ENCODE assay signal across 24 cellular contexts in the genomic region with DNA sequence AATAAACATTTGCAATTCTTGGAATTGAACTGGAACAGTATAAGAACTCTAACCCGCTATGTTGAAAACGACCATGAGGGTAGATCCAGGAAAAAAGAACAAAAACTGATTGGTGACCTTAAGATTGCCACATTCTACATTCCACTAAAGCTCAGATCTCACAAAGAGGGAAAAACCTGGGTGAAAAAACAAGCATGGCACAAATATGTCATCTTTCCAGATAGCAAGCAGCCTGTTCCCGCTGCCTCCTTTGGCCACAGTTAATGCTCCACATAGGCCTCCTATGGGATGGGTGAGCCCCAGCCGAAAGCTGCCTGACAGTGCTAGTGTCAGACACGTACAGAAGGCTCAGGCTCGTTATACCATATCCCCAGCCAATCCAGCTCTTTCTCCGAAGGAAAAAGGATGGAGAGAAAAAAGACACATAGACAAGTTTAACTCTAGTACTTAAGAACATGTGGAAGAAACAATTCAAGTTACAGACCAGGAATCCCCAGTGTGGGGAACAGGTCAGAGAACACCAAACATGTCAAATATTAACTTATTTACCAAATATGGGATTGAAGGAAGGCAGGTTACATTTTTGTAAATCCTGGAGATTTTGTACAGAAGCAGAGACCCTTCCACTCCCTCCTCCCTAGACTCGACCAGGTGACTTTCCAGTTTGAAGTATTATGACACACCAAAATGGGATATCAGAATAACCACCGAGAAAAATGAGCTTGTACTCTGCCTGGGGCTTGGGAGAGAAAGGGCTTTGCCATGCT. TPM values are rescaled to one million over a fixed set of nuclear protein-coding genes. Genes with fewer than 3 reads are reported as not detected.
DNase-seq lines count a peak whose midpoint lies in the region; ATAC-seq, FAIRE-seq and TF ChIP-seq lines count a peak whose summit lies in the region.
"Had no signal": no experiment of that assay in that cellular context is flagged by ENCODE, and none has a peak within 500 bp of the region (broad histone marks: within the 10 kb centered on the region; RNA-seq: fewer than 3 reads in every experiment).

No MANE protein-coding gene starts in this region.

- H3K27me3 ChIP-seq in cardiac muscle cell: no peaks in the 10 kb centered on the region
- H3K27me3 ChIP-seq in heart right ventricle: no peaks in the 10 kb centered on the region
- H3K27me3 ChIP-seq in HepG2 (ENCODE audit: control insufficient read depth in 1 of 2, insufficient read depth in 2 of 2, low read length in 2 of 2): no peaks in the 10 kb centered on the region
- H3K27me3 ChIP-seq: MG63, right lobe of liver, stomach, transverse colon had no signal

- no peaks in the 10 kb centered on the region for H3K27me3 Mint-ChIP-seq in activated CD8-positive, alpha-beta T cell treated with anti-CD3 and anti-CD28 coated beads, Interleukin-2, amount 10 ng/mL, durations not matched to agents 7 days and 5 days (ENCODE audit: low read depth)
- H3K27me3 Mint-ChIP-seq: activated B cell treated with CpG ODN at 0.5 μM for 24 hours; CD4-positive, alpha-beta memory T cell had no signal

- peaks cover 3% of the 10 kb centered on the region for H3K4me1 Mint-ChIP-seq in stimulated activated effector memory CD8-positive, alpha-beta T cell treated with anti-CD3 and anti-CD28 coated beads, Interleukin-12 subunit alpha, Interleukin-12 subunit beta, amount 100 ng/mL, for 72 hours
- no peaks in the 10 kb centered on the region for H3K4me1 Mint-ChIP-seq in activated CD8-positive, alpha-beta T cell treated with anti-CD3 and anti-CD28 coated beads, Interleukin-2, amount 10 ng/mL, durations not matched to agents 7 days and 5 days (ENCODE audit: low read depth)
- H3K4me1 Mint-ChIP-seq: activated B cell treated with CpG ODN at 0.5 μM for 24 hours; CD4-positive, alpha-beta memory T cell had no signal

- no peak overlapping the region for H3K4me3 Mint-ChIP-seq in stimulated activated effector memory CD8-positive, alpha-beta T cell treated with anti-CD3 and anti-CD28 coated beads, Interleukin-12 subunit alpha, Interleukin-12 subunit beta, amount 100 ng/mL, for 72 hours
- H3K4me3 Mint-ChIP-seq in activated CD8-positive, alpha-beta T cell treated with anti-CD3 and anti-CD28 coated beads, Interleukin-2, amount 10 ng/mL, durations not matched to agents 7 days and 5 days: no peak overlapping the region
- H3K4me3 Mint-ChIP-seq: activated B cell treated with CpG ODN at 0.5 μM for 24 hours; activated T-cell treated with anti-CD3 and anti-CD28 coated beads, Interleukin-2, amount 50 U/mL, for 4 hours; CD4-positive, alpha-beta memory T cell had no signal

- peak overlapping the region; percentile 75 for H3K27ac ChIP-seq in cardiac muscle cell
- H3K27ac ChIP-seq in heart right ventricle: no peak overlapping the region
- 0 out of 2 replicates have a peak overlapping the region, but pooled peaks have one; percentile 54 for H3K27ac ChIP-seq in VCaP
- H3K27ac ChIP-seq in HepG2 (ENCODE audit: extremely low read length, insufficient read depth, low read length): no peak overlapping the region
- H3K27ac ChIP-seq: right lobe of liver, transverse colon had no signal

- H4K20me1 ChIP-seq in HepG2 (ENCODE audit: insufficient read depth, low read length): no peaks in the 10 kb centered on the region

- TF ChIP-seq POLR2A in HepG2 (IDR thresholded peaks at IDR 0.05; ENCODE audit: insufficient read depth in 1 of 2, low read depth in 2 of 2, low read length in 2 of 2): no peak

- no peak for ATAC-seq in heart right ventricle
- peak; percentile 38; the same call in 2 of the 3 replicates for ATAC-seq in HepG2
- ATAC-seq in stimulated activated effector memory CD8-positive, alpha-beta T cell treated with anti-CD3 and anti-CD28 coated beads, Interleukin-12 subunit alpha, Interleukin-12 subunit beta, amount 100 ng/mL, for 72 hours: no peak
- no peak for ATAC-seq in activated CD8-positive, alpha-beta T cell treated with anti-CD3 and anti-CD28 coated beads, Interleukin-2, amount 10 ng/mL, durations not matched to agents 7 days and 5 days
- ATAC-seq: activated naive CD4-positive, alpha-beta T cell treated with anti-CD3 and anti-CD28 coated beads, Interleukin-2, amount 50 U/mL, for 72 hours; activated T-cell treated with anti-CD3 and anti-CD28 coated beads, Interleukin-2, amount 50 U/mL, for 4 hours had no signal

- no peak overlapping the region for H2AFZ ChIP-seq in HepG2 (ENCODE audit: low read length)

- no peak for TF ChIP-seq CTCF in cardiac muscle cell (IDR thresholded peaks at IDR 0.05; ENCODE audit: low read depth, low read length)
- no peak for TF ChIP-seq CTCF in heart right ventricle (IDR thresholded peaks at IDR 0.05)
- no peak for TF ChIP-seq CTCF in VCaP (conservative IDR thresholded peaks at IDR 0.05)
- TF ChIP-seq CTCF in HepG2 (CRISPR knock-in tag; IDR thresholded peaks at IDR 0.05): no peak

- no peaks in the 10 kb centered on the region for H3K79me2 ChIP-seq in HepG2 (ENCODE audit: insufficient read depth, low read length)

- TSS peak; percentile 31 for BruUV-seq in HepG2 (replicated peaks; lab: Mats Ljungman, UMichigan)

- in situ Hi-C loops in HepG2 (cut with HindIII; ENCODE audit: extremely low pct_ligation_motif_present, low pct_unique_long_range_greater_than_20kb): no loop called here

- no peaks in the 10 kb centered on the region for H3K9me3 ChIP-seq in cardiac muscle cell (ENCODE audit: low read depth)
- H3K9me3 ChIP-seq in heart right ventricle: no peaks in the 10 kb centered on the region
- no peaks in the 10 kb centered on the region for H3K9me3 ChIP-seq in HepG2 (ENCODE audit: low read length)
- H3K9me3 ChIP-seq: MG63, right lobe of liver, stomach, transverse colon had no signal

- no peak overlapping the region for H3K9ac ChIP-seq in HepG2 (ENCODE audit: insufficient read depth, low read depth, low read length)

- TF ChIP-seq EP300 in HepG2 (IDR thresholded peaks at IDR 0.05; ENCODE audit: low read depth in 2 of 2, low read length in 2 of 2) (no peak), HepG2 (CRISPR knock-in tag; IDR thresholded peaks at IDR 0.05; ENCODE audit: borderline replicate concordance) (no peak)

- H3K9me3 Mint-ChIP-seq in stimulated activated effector memory CD8-positive, alpha-beta T cell treated with anti-CD3 and anti-CD28 coated beads, Interleukin-12 subunit alpha, Interleukin-12 subunit beta, amount 100 ng/mL, for 72 hours: no peaks in the 10 kb centered on the region
- H3K9me3 Mint-ChIP-seq in activated CD8-positive, alpha-beta T cell treated with anti-CD3 and anti-CD28 coated beads, Interleukin-2, amount 10 ng/mL, durations not matched to agents 7 days and 5 days (ENCODE audit: insufficient read depth): no peaks in the 10 kb centered on the region
- H3K9me3 Mint-ChIP-seq: activated B cell treated with CpG ODN at 0.5 μM for 24 hours; activated naive CD4-positive, alpha-beta T cell treated with anti-CD3 and anti-CD28 coated beads, Interleukin-2, amount 50 U/mL, for 72 hours; activated T-cell treated with anti-CD3 and anti-CD28 coated beads, Interleukin-2, amount 50 U/mL, for 4 hours; CD4-positive, alpha-beta memory T cell had no signal

- no peak for FAIRE-seq in HepG2 (lab: Jason Lieb, UNC)
- FAIRE-seq: H1 had no signal

- DNase-seq in cardiac muscle cell (ENCODE audit: low read depth in 1 of 2, low spot score in 1 of 2) (no peak), heart right ventricle (no peak), HepG2 (ENCODE audit: low spot score) (no peak), A172 (ENCODE audit: low spot score) (no peak)
- no peak for DNase-seq in stimulated activated effector memory CD8-positive, alpha-beta T cell treated with anti-CD3 and anti-CD28 coated beads, Interleukin-12 subunit alpha, Interleukin-12 subunit beta, amount 100 ng/mL, for 72 hours (ENCODE audit: low spot score in 2 of 2)
- DNase-seq in activated CD8-positive, alpha-beta T cell treated with anti-CD3 and anti-CD28 coated beads, Interleukin-2, amount 10 ng/mL, durations not matched to agents 7 days and 5 days: no peak
- no peak for DNase-seq in activated CD8-positive, alpha-beta memory T cell treated with anti-CD3 and anti-CD28 coated beads for 24 hours
- DNase-seq: activated B cell treated with CpG ODN at 0.5 μM for 24 hours; activated T-cell treated with anti-CD3 and anti-CD28 coated beads, Interleukin-2, amount 50 U/mL, for 4 hours; CD4-positive, alpha-beta memory T cell; DMS 273 treated with DMSO at 0.1 percent for 48 hours; glutamatergic neuron; KBM-7; MG63; NCI-H2081; NCI-H774; posterior cingulate gyrus; right lobe of liver; stomach; T-helper 9 cell; transverse colon had no signal

- peak overlapping the region; percentile 78 for H3K27ac Mint-ChIP-seq in stimulated activated effector memory CD8-positive, alpha-beta T cell treated with anti-CD3 and anti-CD28 coated beads, Interleukin-12 subunit alpha, Interleukin-12 subunit beta, amount 100 ng/mL, for 72 hours
- H3K27ac Mint-ChIP-seq in activated CD8-positive, alpha-beta T cell treated with anti-CD3 and anti-CD28 coated beads, Interleukin-2, amount 10 ng/mL, durations not matched to agents 7 days and 5 days: no peak overlapping the region
- H3K27ac Mint-ChIP-seq: activated B cell treated with CpG ODN at 0.5 μM for 24 hours had no signal

- CTCF ChIA-PET in HepG2 (lab: Yijun Ruan, JAX; ENCODE audit: low intra/inter-chr PET ratio, low total read pairs): no interaction called here
- CTCF ChIA-PET in activated CD8-positive, alpha-beta T cell treated with anti-CD3 and anti-CD28 coated beads, Interleukin-2, amount 10 ng/mL, durations not matched to agents 7 days and 5 days (lab: Charles Lee): interaction anchor here (0.9 to 1.3 kb wide), 3 partner anchors 16 to 278 kb away, joined by 3 to 4 read pairs (median 3); no protein-coding TSS in a partner anchor

- no peak overlapping the region for H3K4me3 ChIP-seq in cardiac muscle cell
- H3K4me3 ChIP-seq in heart right ventricle: no peak overlapping the region
- H3K4me3 ChIP-seq in HepG2 (replicated peaks in 1 of 3; ENCODE audit: insufficient read depth in 1 of 3, low read depth in 2 of 3, low read length in 3 of 3): no peak overlapping the region
- H3K4me3 ChIP-seq: MG63, right lobe of liver, stomach, transverse colon had no signal

- POLR2A ChIA-PET in HepG2 (lab: Yijun Ruan, JAX): interaction anchor here (1.1 to 3.7 kb wide), 2 partner anchors 21 to 36 kb away, joined by 5 to 17 read pairs; partner anchors contain the start of genes CSRNP2 and SLC11A2
- POLR2A ChIA-PET in activated CD8-positive, alpha-beta T cell treated with anti-CD3 and anti-CD28 coated beads, Interleukin-2, amount 10 ng/mL, durations not matched to agents 7 days and 5 days (lab: Charles Lee): interaction anchor here (1.2 kb wide), 1 partner anchor 14 kb away, joined by 3 read pairs; no protein-coding TSS in a partner anchor

- WGBS in heart right ventricle, 2 donors: 79 to 85% methylated on average over 9 of the region's 9 CpGs
- 83% methylated on average over 9 of the region's 9 CpGs for WGBS in HepG2 (ENCODE audit: low lambda C conversion rate)

- no peak for TF ChIP-seq RAD21 in HepG2 (CRISPR knock-in tag; IDR thresholded peaks at IDR 0.05)

- intact Hi-C loops in heart right ventricle (cut with DNase I): no loop called here
- intact Hi-C loops in HepG2 (cut with micrococcal nuclease; ENCODE audit: unreplicated experiment): no loop called here

- H3K4me1 ChIP-seq in cardiac muscle cell (ENCODE audit: low read depth): no peaks in the 10 kb centered on the region
- H3K4me1 ChIP-seq in heart right ventricle: no peaks in the 10 kb centered on the region
- peaks cover 36% of the 10 kb centered on the region for H3K4me1 ChIP-seq in HepG2 (ENCODE audit: insufficient read depth, low read length)
- H3K4me1 ChIP-seq: transverse colon had no signal

- peaks cover 53% of the 10 kb centered on the region for H3K36me3 ChIP-seq in cardiac muscle cell
- peaks cover 4 to 100% (median 65%) of the 10 kb centered on the region in 9 donors for H3K36me3 ChIP-seq in heart right ventricle
- peaks cover 15 to 58% of the 10 kb centered on the region in 2 experiments for H3K36me3 ChIP-seq in HepG2 (replicated peaks in 1 of 2; ENCODE audit: control insufficient read depth in 1 of 2, insufficient read depth in 2 of 2, low read length in 2 of 2)

- H3K36me3 Mint-ChIP-seq in stimulated activated effector memory CD8-positive, alpha-beta T cell treated with anti-CD3 and anti-CD28 coated beads, Interleukin-12 subunit alpha, Interleukin-12 subunit beta, amount 100 ng/mL, for 72 hours: peaks cover 98% of the 10 kb centered on the region
- H3K36me3 Mint-ChIP-seq in activated CD8-positive, alpha-beta T cell treated with anti-CD3 and anti-CD28 coated beads, Interleukin-2, amount 10 ng/mL, durations not matched to agents 7 days and 5 days (ENCODE audit: low read depth): peaks cover 56% of the 10 kb centered on the region

- H3K4me2 ChIP-seq in HepG2 (ENCODE audit: low read depth, low read length): no peak overlapping the region

RNA-seq across cellular contexts. Expression of gene LETMD1, which starts 14.7 kb away (rescaled TPM):
- total RNA-seq in cardiac muscle cell (30.3 and 47.3 TPM in 2 replicates), heart right ventricle (10 to 100 TPM; 17.3 to 27.3 (median 22.3) TPM), HepG2 (2016; rRNA removed; fragmentation: Illumina TruSeq; extraction: Trizol) (31.3 and 43.3 TPM in 2 replicates)
- polyA plus RNA-seq in cardiac muscle cell (23.5 and 33.5 TPM in 2 replicates), heart right ventricle (10 to 100 TPM; 22.7 to 25.8 TPM), HepG2 (2011; rRNA removed) (81.5 and 87.7 TPM in 2 replicates)
- 38.9 and 41.9 TPM in 2 replicates for total RNA-seq in HepG2 (2016; cell fraction: cytosol; rRNA removed; fragmentation: Illumina TruSeq; extraction: Trizol; ENCODE audit: low read depth)
- total RNA-seq in HepG2 (2016; cell fraction: insoluble cytoplasmic fraction; rRNA removed; fragmentation: Illumina TruSeq; extraction: Trizol): 30.1 and 43.5 TPM in 2 replicates
- 40.9 and 47.5 TPM in 2 replicates for total RNA-seq in HepG2 (2016; cell fraction: membrane; rRNA removed; fragmentation: Illumina TruSeq; extraction: Trizol)
- 60.1 and 72.7 TPM in 2 replicates for total RNA-seq in HepG2 (2016; cell fraction: nucleus; rRNA removed; fragmentation: Illumina TruSeq; extraction: Trizol)
- 67.1 and 81.9 TPM in 2 replicates for polyA plus RNA-seq in HepG2 (2011; cell fraction: cytosol; rRNA removed)
- polyA plus RNA-seq in HepG2 (2011; cell fraction: nucleus; rRNA removed): 87.7 and 105 TPM in 2 replicates
- polyA plus RNA-seq in HepG2 (2012): 69.6 and 72.9 TPM in 2 replicates
- 16.7 and 17.0 TPM in 2 replicates for polyA plus RNA-seq in HepG2 (2016; cell fraction: cytosol; fragmentation: Illumina TruSeq; extraction: Trizol; ENCODE audit: low read depth)
- polyA plus RNA-seq in HepG2 (2016; cell fraction: insoluble cytoplasmic fraction; fragmentation: Illumina TruSeq; extraction: Trizol; ENCODE audit: low read depth): 35.1 and 35.4 TPM in 2 replicates
- 34.3 and 34.9 TPM in 2 replicates for polyA plus RNA-seq in HepG2 (2016; cell fraction: membrane; fragmentation: Illumina TruSeq; extraction: Trizol; ENCODE audit: low read depth)
- polyA plus RNA-seq in HepG2 (2016; cell fraction: nucleus; fragmentation: Illumina TruSeq; extraction: Trizol; ENCODE audit: insufficient read depth, low read depth): 140 and 146 TPM in 2 replicates
- polyA minus RNA-seq in HepG2 (2011; rRNA and poly(A)+ RNA removed; ENCODE audit: low replicate concordance): 91.2 and 186 TPM in 2 replicates
- polyA minus RNA-seq in HepG2 (2011; cell fraction: cytosol; rRNA and poly(A)+ RNA removed): 27.8 and 37.3 TPM in 2 replicates
- polyA minus RNA-seq in HepG2 (2011; cell fraction: nucleus; rRNA and poly(A)+ RNA removed): 53.9 and 66.5 TPM in 2 replicates
- total RNA-seq in activated CD8-positive, alpha-beta T cell treated with anti-CD3 and anti-CD28 coated beads, Interleukin-2, amount 10 ng/mL, durations not matched to agents 7 days and 5 days: 10 to 100 TPM; 60.1 to 69.7 TPM
- 21.9 and 23.7 TPM in 2 replicates for total RNA-seq in A172 (2014; rRNA removed; shearing (Covaris generic))

RNA-seq across cellular contexts. Expression of gene CSRNP2, which starts 20.6 kb away (rescaled TPM):
- total RNA-seq in cardiac muscle cell (19.0 and 21.1 TPM in 2 replicates), heart right ventricle (10 to 100 TPM; 13.7 to 25.3 (median 16.1) TPM), HepG2 (2016; rRNA removed; fragmentation: Illumina TruSeq; extraction: Trizol) (4.8 and 5.4 TPM in 2 replicates)
- polyA plus RNA-seq in cardiac muscle cell (16.9 and 22.5 TPM in 2 replicates), heart right ventricle (10 to 100 TPM in 1 of 2 donors, 1 to 10 TPM in 1; 7.7 to 12.9 TPM), HepG2 (2011; rRNA removed) (7.3 and 7.5 TPM in 2 replicates)
- 2.2 and 2.5 TPM in 2 replicates for total RNA-seq in HepG2 (2016; cell fraction: cytosol; rRNA removed; fragmentation: Illumina TruSeq; extraction: Trizol; ENCODE audit: low read depth)
- total RNA-seq in HepG2 (2016; cell fraction: insoluble cytoplasmic fraction; rRNA removed; fragmentation: Illumina TruSeq; extraction: Trizol): 4.9 and 5.0 TPM in 2 replicates
- total RNA-seq in HepG2 (2016; cell fraction: membrane; rRNA removed; fragmentation: Illumina TruSeq; extraction: Trizol): 4.9 and 5.0 TPM in 2 replicates
- total RNA-seq in HepG2 (2016; cell fraction: nucleus; rRNA removed; fragmentation: Illumina TruSeq; extraction: Trizol): 4.3 and 4.8 TPM in 2 replicates
- polyA plus RNA-seq in HepG2 (2011; cell fraction: cytosol; rRNA removed): 4.0 and 5.0 TPM in 2 replicates
- 6.5 and 9.9 TPM in 2 replicates for polyA plus RNA-seq in HepG2 (2011; cell fraction: nucleus; rRNA removed)
- 4.8 and 6.4 TPM in 2 replicates for polyA plus RNA-seq in HepG2 (2012)
- 0.69 and 1.1 TPM in 2 replicates for polyA plus RNA-seq in HepG2 (2016; cell fraction: cytosol; fragmentation: Illumina TruSeq; extraction: Trizol; ENCODE audit: low read depth)
- 5.5 TPM in 2 replicates for polyA plus RNA-seq in HepG2 (2016; cell fraction: insoluble cytoplasmic fraction; fragmentation: Illumina TruSeq; extraction: Trizol; ENCODE audit: low read depth)
- 2.9 and 3.9 TPM in 2 replicates for polyA plus RNA-seq in HepG2 (2016; cell fraction: membrane; fragmentation: Illumina TruSeq; extraction: Trizol; ENCODE audit: low read depth)
- polyA plus RNA-seq in HepG2 (2016; cell fraction: nucleus; fragmentation: Illumina TruSeq; extraction: Trizol; ENCODE audit: insufficient read depth, low read depth): 12.1 and 14.0 TPM in 2 replicates
- 8.0 and 14.3 TPM in 2 replicates for polyA minus RNA-seq in HepG2 (2011; rRNA and poly(A)+ RNA removed; ENCODE audit: low replicate concordance)
- polyA minus RNA-seq in HepG2 (2011; cell fraction: cytosol; rRNA and poly(A)+ RNA removed): 4.0 and 7.0 TPM in 2 replicates
- 7.2 and 7.6 TPM in 2 replicates for polyA minus RNA-seq in HepG2 (2011; cell fraction: nucleus; rRNA and poly(A)+ RNA removed)
- total RNA-seq in activated CD8-positive, alpha-beta T cell treated with anti-CD3 and anti-CD28 coated beads, Interleukin-2, amount 10 ng/mL, durations not matched to agents 7 days and 5 days: 10 to 100 TPM; 13.4 to 13.7 TPM
- total RNA-seq in A172 (2014; rRNA removed; shearing (Covaris generic)): 18.4 and 32.3 TPM in 2 replicates

RNA-seq across cellular contexts. Expression of gene SLC11A2, which starts 36.6 kb away (rescaled TPM):
- total RNA-seq in cardiac muscle cell: 26.9 and 30.5 TPM in 2 replicates
- 33.3 and 41.3 TPM in 2 replicates for polyA plus RNA-seq in cardiac muscle cell
- total RNA-seq in heart right ventricle: 10 to 100 TPM; 17.3 to 31.3 (median 22.8) TPM
- polyA plus RNA-seq in heart right ventricle: 10 to 100 TPM; 10.7 to 12.0 TPM
- 46.0 and 71.7 TPM in 2 replicates for total RNA-seq in HepG2 (2016; rRNA removed; fragmentation: Illumina TruSeq; extraction: Trizol)
- 12.8 and 15.2 TPM in 2 replicates for total RNA-seq in HepG2 (2016; cell fraction: cytosol; rRNA removed; fragmentation: Illumina TruSeq; extraction: Trizol; ENCODE audit: low read depth)
- 46.0 and 72.7 TPM in 2 replicates for total RNA-seq in HepG2 (2016; cell fraction: insoluble cytoplasmic fraction; rRNA removed; fragmentation: Illumina TruSeq; extraction: Trizol)
- total RNA-seq in HepG2 (2016; cell fraction: membrane; rRNA removed; fragmentation: Illumina TruSeq; extraction: Trizol): 27.2 and 30.1 TPM in 2 replicates
- total RNA-seq in HepG2 (2016; cell fraction: nucleus; rRNA removed; fragmentation: Illumina TruSeq; extraction: Trizol): 88.4 and 99.6 TPM in 2 replicates
- polyA plus RNA-seq in HepG2 (2011; rRNA removed): 69.0 and 77.0 TPM in 2 replicates
- polyA plus RNA-seq in HepG2 (2011; cell fraction: cytosol; rRNA removed): 49.4 and 74.9 TPM in 2 replicates
- 104 and 109 TPM in 2 replicates for polyA plus RNA-seq in HepG2 (2011; cell fraction: nucleus; rRNA removed)
- polyA plus RNA-seq in HepG2 (2012): 45.2 and 67.1 TPM in 2 replicates
- polyA plus RNA-seq in HepG2 (2016; cell fraction: cytosol; fragmentation: Illumina TruSeq; extraction: Trizol; ENCODE audit: low read depth): 4.6 and 4.8 TPM in 2 replicates
- polyA plus RNA-seq in HepG2 (2016; cell fraction: insoluble cytoplasmic fraction; fragmentation: Illumina TruSeq; extraction: Trizol; ENCODE audit: low read depth): 28.1 and 31.7 TPM in 2 replicates
- 11.2 and 12.2 TPM in 2 replicates for polyA plus RNA-seq in HepG2 (2016; cell fraction: membrane; fragmentation: Illumina TruSeq; extraction: Trizol; ENCODE audit: low read depth)
- 95.3 and 96.3 TPM in 2 replicates for polyA plus RNA-seq in HepG2 (2016; cell fraction: nucleus; fragmentation: Illumina TruSeq; extraction: Trizol; ENCODE audit: insufficient read depth, low read depth)
- 122 and 227 TPM in 2 replicates for polyA minus RNA-seq in HepG2 (2011; rRNA and poly(A)+ RNA removed; ENCODE audit: low replicate concordance)
- polyA minus RNA-seq in HepG2 (2011; cell fraction: cytosol; rRNA and poly(A)+ RNA removed): 58.3 and 68.0 TPM in 2 replicates
- polyA minus RNA-seq in HepG2 (2011; cell fraction: nucleus; rRNA and poly(A)+ RNA removed): 136 and 147 TPM in 2 replicates
- 10 to 100 TPM; 29.9 to 36.1 TPM for total RNA-seq in activated CD8-positive, alpha-beta T cell treated with anti-CD3 and anti-CD28 coated beads, Interleukin-2, amount 10 ng/mL, durations not matched to agents 7 days and 5 days
- total RNA-seq in A172 (2014; rRNA removed; shearing (Covaris generic)): 41.3 and 51.6 TPM in 2 replicates

Comparison
In these comparisons a context has a peak if more than half of its experiments do, and no peak if none do; other contexts are left out.
1. H3K27ac ChIP-seq: peak in cardiac muscle cell (single experiment) and VCaP (single experiment); none in heart right ventricle (0 of 10) and HepG2 (single experiment).